ENCODE assay signal across 18 cellular contexts in genomic region chr2:69300650-69301049, GRCh38.
DNase-seq lines count a peak whose midpoint lies in the region; ATAC-seq and TF ChIP-seq lines count a peak whose summit lies in the region.
"Had no signal": no experiment of that assay in that cellular context is flagged by ENCODE, and none has a peak within 500 bp of the region (broad histone marks: within the 10 kb centered on the region; RNA-seq: fewer than 3 reads in every experiment).

No MANE protein-coding gene starts in this region.

- TF ChIP-seq CTCF in HL-60 (IDR thresholded peaks at IDR 0.05; ENCODE audit: insufficient read depth, low read length), result no peak

- ATAC-seq in left lobe of liver (peak; percentile 53), HG03280 (IDR thresholded peaks at IDR 0.05; ENCODE audit: unreplicated experiment) (no peak)

- peaks cover 5% of the 10 kb centered on the region for H3K9me3 Mint-ChIP-seq in T-helper 2 cell treated with Interferon-gamma antibody and Interleukin-4, amounts not matched to agents 5 μg/mL and 100 μg/mL, for 36 hours

- no peak overlapping the region for H3K27ac ChIP-seq in HL-60 (replicated peaks)
- H3K27ac ChIP-seq: Peyer's patch had no signal

- H3K4me1 Mint-ChIP-seq in T-helper 2 cell treated with Interferon-gamma antibody and Interleukin-4, amounts not matched to agents 5 μg/mL and 100 μg/mL, for 36 hours (ENCODE audit: low read depth), result no peaks in the 10 kb centered on the region
- H3K4me1 Mint-ChIP-seq: B cell; CD8-positive, alpha-beta memory T cell had no signal

- no peak overlapping the region for H3K4me3 ChIP-seq in HL-60 (replicated peaks; ENCODE audit: insufficient read depth, low read length)
- H3K4me3 ChIP-seq: Peyer's patch had no signal

- DNase-seq in HL-60 (ENCODE audit: low read depth in 1 of 2, low spot score in 1 of 2), result peak; percentile 49 to 54
- peak; percentile 69 for DNase-seq in NOMO-1 treated with dmso at 0.1 percent for 144 hours (lab: John Stamatoyannopoulos, UW; ENCODE audit: unreplicated experiment)
- DNase-seq in amniotic epithelial cell (ENCODE audit: low read depth), result peak; percentile 85
- DNase-seq in left lobe of liver (ENCODE audit: low spot score), result no peak
- no peak for DNase-seq in cortex of kidney (lab: John Stamatoyannopoulos, UW)
- no peak for DNase-seq in T-helper 2 cell treated with Interferon-gamma antibody and Interleukin-4, amounts not matched to agents 5 μg/mL and 100 μg/mL, for 36 hours (ENCODE audit: low spot score)
- DNase-seq in stimulated activated CD4-positive, alpha-beta T cell treated with anti-CD3 and anti-CD28 coated beads, Interleukin-12 subunit alpha, Interleukin-12 subunit beta, amount 100 ng/mL, for 4 hours, result no peak
- DNase-seq: CD8-positive, alpha-beta memory T cell; DND-41; GDM1; NCI-H1092; NCI-H2227 treated with DMSO at 0.1 percent for 48 hours; NCI-H69; NK-92 treated with Interleukin-12 subunit alpha and Interleukin-12 subunit beta, amount 100 ng/mL, for 24 hours; Peyer's patch; Right ventricle myocardium superior had no signal

- H3K36me3 Mint-ChIP-seq in T-helper 2 cell treated with Interferon-gamma antibody and Interleukin-4, amounts not matched to agents 5 μg/mL and 100 μg/mL, for 36 hours (ENCODE audit: low read depth), result no peaks in the 10 kb centered on the region
- H3K36me3 Mint-ChIP-seq: CD8-positive, alpha-beta memory T cell had no signal

- H3K27me3 Mint-ChIP-seq in T-helper 2 cell treated with Interferon-gamma antibody and Interleukin-4, amounts not matched to agents 5 μg/mL and 100 μg/mL, for 36 hours (ENCODE audit: low read depth), result peaks cover 39% of the 10 kb centered on the region

- H3K27me3 ChIP-seq in HL-60 (ENCODE audit: insufficient read depth, poor library complexity, severe bottlenecking), result no peaks in the 10 kb centered on the region
- H3K27me3 ChIP-seq: Peyer's patch had no signal

- H3K4me3 Mint-ChIP-seq in T-helper 2 cell treated with Interferon-gamma antibody and Interleukin-4, amounts not matched to agents 5 μg/mL and 100 μg/mL, for 36 hours, result no peak overlapping the region
- H3K4me3 Mint-ChIP-seq: B cell; CD8-positive, alpha-beta memory T cell had no signal

- H3K27ac Mint-ChIP-seq in T-helper 2 cell treated with Interferon-gamma antibody and Interleukin-4, amounts not matched to agents 5 μg/mL and 100 μg/mL, for 36 hours, result no peak overlapping the region
- H3K27ac Mint-ChIP-seq: B cell; CD8-positive, alpha-beta memory T cell had no signal

Comparison
In these comparisons a context has a peak if more than half of its experiments do, and no peak if none do; other contexts are left out.
1. DNase-seq: peak in HL-60 (2 of 2), NOMO-1 treated with dmso at 0.1 percent for 144 hours (single experiment) and amniotic epithelial cell (single experiment); none in left lobe of liver (single experiment), cortex of kidney (single experiment), T-helper 2 cell treated with Interferon-gamma antibody and Interleukin-4, amounts not matched to agents 5 μg/mL and 100 μg/mL, for 36 hours (single experiment) and stimulated activated CD4-positive, alpha-beta T cell treated with anti-CD3 and anti-CD28 coated beads, Interleukin-12 subunit alpha, Interleukin-12 subunit beta, amount 100 ng/mL, for 4 hours (single experiment).